Comparison of ENCODE assay signal across 8 cellular contexts in the genomic region with DNA sequence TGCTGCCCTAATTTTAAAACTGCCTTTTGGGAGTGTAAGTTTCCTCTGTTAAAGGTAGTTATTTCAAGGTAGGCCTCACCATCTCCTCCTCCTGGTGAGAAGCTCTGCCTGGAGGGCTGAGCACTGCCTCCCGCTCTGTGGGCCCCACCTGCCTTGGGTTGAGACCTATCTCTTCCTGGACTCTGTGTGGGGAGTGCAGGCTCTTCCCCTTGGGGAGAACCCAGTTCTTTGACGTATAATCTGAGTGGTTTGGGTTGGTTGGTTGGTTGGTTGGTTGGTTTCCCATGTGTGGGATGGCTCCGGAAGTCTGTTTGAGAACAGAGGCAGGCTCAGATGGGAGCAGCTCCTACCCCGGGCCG. TPM values are rescaled to one million over a fixed set of nuclear protein-coding genes. Genes with fewer than 3 reads are reported as not detected.
DNase-seq lines count a peak whose midpoint lies in the region; FAIRE-seq and TF ChIP-seq lines count a peak whose summit lies in the region.

No MANE protein-coding gene starts in this region.

- H3K4me3 ChIP-seq in small intestine (ENCODE audit: low read depth in 1 of 2, low read length in 2 of 2) = no peak overlapping the region

- FAIRE-seq in small intestine (lab: Jason Lieb, UNC) (no peak), HTR-8/SVneo (lab: Jason Lieb, UNC) (no peak)

- H3K36me3 ChIP-seq in small intestine (ENCODE audit: control insufficient read depth in 2 of 2, insufficient read depth in 2 of 2, low read length in 2 of 2) = peaks cover 0 to 2% of the 10 kb centered on the region in 2 donors

- H3K27me3 ChIP-seq in small intestine (ENCODE audit: control insufficient read depth in 2 of 2, insufficient read depth in 2 of 2, low read length in 2 of 2) = no peaks in the 10 kb centered on the region

- peaks cover 24 to 39% of the 10 kb centered on the region in 2 donors for H3K4me1 ChIP-seq in small intestine (ENCODE audit: control insufficient read depth in 2 of 2, insufficient read depth in 1 of 2, low read depth in 1 of 2, low read length in 1 of 2)

- TF ChIP-seq POLR2A in GM18526 (IDR thresholded peaks at IDR 0.05; ENCODE audit: extremely low read depth, insufficient read length) (peak; percentile 21), erythroblast (IDR thresholded peaks at IDR 0.05; ENCODE audit: low read length) (no peak)

- H3K27ac ChIP-seq in epithelial cell of prostate (peak overlapping the region; percentile 100), small intestine (ENCODE audit: low read depth in 1 of 2, low read length in 1 of 2) (peak overlapping the region; percentile 93 to 99)

- DNase-seq in T-helper 9 cell (peak; percentile 51), epithelial cell of prostate (ENCODE audit: low read depth, low spot score) (no peak), small intestine (peak; percentile 48), mesenteric fat pad (ENCODE audit: low spot score) (no peak), KG1 (lab: John Stamatoyannopoulos, UW) (no peak), HTR-8/SVneo (ENCODE audit: insufficient read length, low spot score) (no peak), erythroblast (lab: John Stamatoyannopoulos, UW) (no peak)

- 46 to 55% (median 55%) methylated on average over 5 of the region's 5 CpGs for WGBS in small intestine, 3 donors

- no peaks in the 10 kb centered on the region for H3K9me3 ChIP-seq in small intestine (ENCODE audit: control insufficient read depth, low read depth)

RNA-seq across cellular contexts. Expression of a gene that starts 39.1 kb away (rescaled TPM):
- polyA plus RNA-seq in small intestine = 100 to 1,000 TPM; 188 to 326 (median 291) TPM
- total RNA-seq in mesenteric fat pad = 431 TPM

RNA-seq across cellular contexts. Expression of a gene that starts 57.8 kb away (rescaled TPM):
- 10 to 100 TPM in 1 of 3 donors, 1 to 10 TPM in 2; 2.4 to 26.1 (median 2.7) TPM for polyA plus RNA-seq in small intestine
- 1.3 TPM for total RNA-seq in mesenteric fat pad

Comparison
In these comparisons a context has a peak if more than half of its experiments do, and no peak if none do; other contexts are left out.
1. DNase-seq: peak in T-helper 9 cell (single experiment) and small intestine (single experiment); none in epithelial cell of prostate (single experiment), mesenteric fat pad (single experiment), KG1 (single experiment), HTR-8/SVneo (single experiment) and erythroblast (0 of 2).